In genomic region chr7:30996261-30996660, GRCh38 we compare ENCODE assay signal across 30 cellular contexts. TPM values are rescaled to one million over a fixed set of nuclear protein-coding genes. Genes with fewer than 3 reads are reported as not detected.
A peak's percentile ranks its signal among the peaks of the same experiment; 100 is the strongest.
DNase-seq lines count a peak whose midpoint lies in the region; ATAC-seq and TF ChIP-seq lines count a peak whose summit lies in the region.
"Had no signal": no experiment of that assay in that cellular context is flagged by ENCODE, and none has a peak within 500 bp of the region (broad histone marks: within the 10 kb centered on the region; RNA-seq: fewer than 3 reads in every experiment).

No MANE protein-coding gene starts in this region.

- POLR2A ChIA-PET in HCT116 (lab: Charles Lee): no interaction called here

- TF ChIP-seq RAD21 in HCT116 (IDR thresholded peaks at IDR 0.05; ENCODE audit: low read depth): no peak

- no peak overlapping the region for H2BK15ac ChIP-seq in neuronal stem cell (ENCODE audit: low read length)

- TF ChIP-seq CTCF in HCT116 (IDR thresholded peaks at IDR 0.05 in 2 of 3, conservative IDR thresholded peaks at IDR 0.05 in 1 of 3; ENCODE audit: borderline replicate concordance in 1 of 3, insufficient read depth in 1 of 3, low read depth in 2 of 3, low read length in 2 of 3): no peak
- no peak for TF ChIP-seq CTCF in gastroesophageal sphincter (IDR thresholded peaks at IDR 0.05)

- BruUV-seq in HCT116 (replicated peaks; lab: Mats Ljungman, UMichigan): no TSS peak

- H3K9me3 ChIP-seq in HCT116 (ENCODE audit: control insufficient read depth in 1 of 2, insufficient read depth in 1 of 2, low read depth in 1 of 2, low read length in 2 of 2): no peaks in the 10 kb centered on the region
- no peaks in the 10 kb centered on the region for H3K9me3 ChIP-seq in gastroesophageal sphincter
- H3K9me3 ChIP-seq in neuronal stem cell (replicated peaks in 1 of 2; ENCODE audit: control insufficient read depth in 2 of 2, insufficient read depth in 1 of 2, low read depth in 1 of 2, low read length in 2 of 2): no peaks in the 10 kb centered on the region
- H3K9me3 ChIP-seq: SJCRH30 had no signal

- H2BK120ac ChIP-seq in neuronal stem cell (ENCODE audit: low read depth, low read length): no peak overlapping the region

- H3K23ac ChIP-seq in neuronal stem cell (ENCODE audit: low read depth, low read length, poor library complexity): no peak overlapping the region

- H3K9ac ChIP-seq in HCT116 (ENCODE audit: low read length): no peak overlapping the region
- no peak overlapping the region for H3K9ac ChIP-seq in neuronal stem cell (ENCODE audit: low read depth, low read length, poor library complexity)
- H3K9ac ChIP-seq: KMS-11 had no signal

- no peaks in the 10 kb centered on the region for H3K27me3 ChIP-seq in HCT116 (ENCODE audit: insufficient read depth, low read length)
- H3K27me3 ChIP-seq in gastroesophageal sphincter: peaks cover 4% of the 10 kb centered on the region
- H3K27me3 ChIP-seq in neuronal stem cell (ENCODE audit: control insufficient read depth in 3 of 3, insufficient read depth in 3 of 3, low read depth in 1 of 3, low read length in 3 of 3): no peaks in the 10 kb centered on the region

- H3K4me1 ChIP-seq in HCT116 (ENCODE audit: control insufficient read depth in 1 of 2, insufficient read depth in 2 of 2, low read length in 2 of 2) (no peaks in the 10 kb centered on the region), gastroesophageal sphincter (peaks cover 0 to 7% (median 0%) of the 10 kb centered on the region in 3 donors), neuronal stem cell (ENCODE audit: control insufficient read depth in 2 of 2, insufficient read depth in 1 of 2, low read depth in 1 of 2, low read length in 2 of 2) (peaks cover 0 to 3% of the 10 kb centered on the region in 2 donors)
- H3K4me1 ChIP-seq: SJCRH30 had no signal

- WGBS in gastroesophageal sphincter (ENCODE audit: low coverage in 1 of 2), 2 donors: 68 to 89% methylated on average over 3 to 5 of the region's 7 CpGs
- no CpG with 5 or more reads among the region's 7 CpGs for WGBS in neuronal stem cell (ENCODE audit: extremely low coverage in 2 of 2, insufficient read length in 2 of 2, insufficient replicate concordance in 1 of 2), 2 donors

- DNase-seq in HCT116 (ENCODE audit: low read depth, low spot score) (no peak), RPMI7951 (ENCODE audit: low read depth) (peak; percentile 60), neuronal stem cell (ENCODE audit: low spot score) (no peak), NCI-H2196 treated with DMSO at 0.1 percent for 48 hours (lab: John Stamatoyannopoulos, UW; ENCODE audit: unreplicated experiment) (no peak), SHP77 (lab: John Stamatoyannopoulos, UW) (no peak)
- DNase-seq: activated CD4-positive, alpha-beta T cell treated with anti-CD3 and anti-CD28 coated beads for 36 hours; activated naive CD4-positive, alpha-beta T cell; activated T-cell treated with anti-CD3 and anti-CD28 coated beads, Interleukin-2, amount 50 U/mL, for 4 hours; amygdala; caudate nucleus; CD4-positive, CD25-positive, alpha-beta regulatory T cell; dorsolateral prefrontal cortex; H9; kidney; NCI-H1092; NCI-H187 treated with DMSO at 0.1 percent for 48 hours; NCI-H345; NCI-H82; SJCRH30 had no signal

- RAD21 ChIA-PET in HCT116 (lab: Charles Lee; ENCODE audit: low non-redundant PET in 1 of 2, low total read pairs in 2 of 2, uncharacterized antibody in 2 of 2, unreplicated experiment in 2 of 2): no interaction called here

- H4K8ac ChIP-seq in neuronal stem cell (ENCODE audit: low read depth, low read length): no peak overlapping the region

- H3K27ac ChIP-seq in HCT116 (ENCODE audit: low read depth, low read length): no peak overlapping the region
- no peak overlapping the region for H3K27ac ChIP-seq in gastroesophageal sphincter
- H3K27ac ChIP-seq in neuronal stem cell (replicated peaks; ENCODE audit: low read length): no peak overlapping the region
- H3K27ac ChIP-seq: dorsolateral prefrontal cortex, epithelial cell of prostate, KMS-11, SJCRH30 had no signal

- intact Hi-C loops in HCT116 (cut with micrococcal nuclease): no loop called here

- H3K4ac ChIP-seq in neuronal stem cell (ENCODE audit: low read length): no peak overlapping the region

- no peak overlapping the region for H4K91ac ChIP-seq in neuronal stem cell (ENCODE audit: low read depth, low read length, poor library complexity)

- peak overlapping the region; percentile 1 for H2AK5ac ChIP-seq in neuronal stem cell (ENCODE audit: low read depth, low read length)

- no peak for TF ChIP-seq EP300 in gastroesophageal sphincter (IDR thresholded peaks at IDR 0.05)

- CTCF ChIA-PET in HCT116 (lab: Charles Lee): no interaction called here

- H3K79me2 ChIP-seq in HCT116 (ENCODE audit: insufficient read depth, low read length): no peaks in the 10 kb centered on the region

- H3K9me2 ChIP-seq in HCT116 (ENCODE audit: insufficient read depth): no peaks in the 10 kb centered on the region

- H3K18ac ChIP-seq in neuronal stem cell (ENCODE audit: low read length): peak overlapping the region; percentile 50

- no peak overlapping the region for H2BK5ac ChIP-seq in neuronal stem cell (ENCODE audit: low read length)

- H2AFZ ChIP-seq in HCT116 (ENCODE audit: low read depth, low read length, poor library complexity, severe bottlenecking) (no peak overlapping the region), neuronal stem cell (ENCODE audit: low read length) (no peak overlapping the region)

- no peak overlapping the region for H3K4me2 ChIP-seq in HCT116 (ENCODE audit: low read length)
- H3K4me2 ChIP-seq in neuronal stem cell (ENCODE audit: insufficient read depth, low read length, poor library complexity, severe bottlenecking): no peak overlapping the region
- H3K4me2 ChIP-seq: KMS-11 had no signal

- H3K4me3 ChIP-seq in HCT116 (replicated peaks in 1 of 2; ENCODE audit: low read depth in 1 of 2, low read length in 2 of 2): no peak overlapping the region
- no peak overlapping the region for H3K4me3 ChIP-seq in gastroesophageal sphincter
- no peak overlapping the region for H3K4me3 ChIP-seq in neuronal stem cell (ENCODE audit: low read length in 2 of 2)
- H3K4me3 ChIP-seq: dorsolateral prefrontal cortex, SJCRH30 had no signal

- no peaks in the 10 kb centered on the region for H4K20me1 ChIP-seq in HCT116 (ENCODE audit: insufficient read depth)

- H3K36me3 ChIP-seq in HCT116 (ENCODE audit: control insufficient read depth in 1 of 2, insufficient read depth in 2 of 2, low read length in 2 of 2) (no peaks in the 10 kb centered on the region), gastroesophageal sphincter (no peaks in the 10 kb centered on the region), neuronal stem cell (replicated peaks in 1 of 2; ENCODE audit: control insufficient read depth in 2 of 2, insufficient read depth in 2 of 2, low read length in 2 of 2) (no peaks in the 10 kb centered on the region)
- H3K36me3 ChIP-seq: SJCRH30 had no signal

- TF ChIP-seq POLR2A in HCT116 (IDR thresholded peaks at IDR 0.05; ENCODE audit: borderline replicate concordance, extremely low read depth, insufficient read depth, insufficient read length) (no peak), gastroesophageal sphincter (IDR thresholded peaks at IDR 0.05) (no peak)

- no peak overlapping the region for H2BK12ac ChIP-seq in neuronal stem cell (ENCODE audit: low read length)

- no peak overlapping the region for H3K14ac ChIP-seq in neuronal stem cell (ENCODE audit: low read length)

- no peak for ATAC-seq in HCT116
- peak; percentile 60 for ATAC-seq in gastroesophageal sphincter
- ATAC-seq in HG03354 (IDR thresholded peaks at IDR 0.05; ENCODE audit: poor library complexity, severe bottlenecking, unreplicated experiment): no peak
- ATAC-seq in HG03097 (IDR thresholded peaks at IDR 0.05; ENCODE audit: low FRiP score, unreplicated experiment): no peak
- ATAC-seq: activated CD4-positive, alpha-beta T cell treated with anti-CD3 and anti-CD28 coated beads for 36 hours; activated T-cell treated with anti-CD3 and anti-CD28 coated beads, Interleukin-2, amount 50 U/mL, for 4 hours; naive thymus-derived CD8-positive, alpha-beta T cell; PC-3 had no signal

- H3K79me1 ChIP-seq in neuronal stem cell (ENCODE audit: low read depth, low read length): no peaks in the 10 kb centered on the region

TF ChIP-seq in HCT116, 20 proteins besides CTCF, POLR2A, EP300 and RAD21:
- TF ChIP-seq CEBPB (IDR thresholded peaks at IDR 0.05; ENCODE audit: low read depth) (peak; percentile 49; the same call in 1 of the 2 replicates), ZFX (IDR thresholded peaks at IDR 0.05) (no peak)
TF ChIP-seq in HCT116: peak in this region for 1.

RNA-seq across cellular contexts. Expression of gene GHRHR, which starts 32.5 kb away (rescaled TPM):
- total RNA-seq in HCT116 (2021; ENCODE audit: unreplicated experiment) (not detected), gastroesophageal sphincter (not detected)
- 0.07 and 0.13 TPM in 2 replicates for polyA plus RNA-seq in HCT116 (2012)
- not detected in 2 replicates for total RNA-seq in RPMI7951 (2014; rRNA removed; shearing (Covaris generic))
- 0.39 TPM for polyA plus RNA-seq in neuronal stem cell (2013, experiment 1 of 2)
- 0.08 TPM for polyA plus RNA-seq in neuronal stem cell (2013, experiment 2 of 2)
- total RNA-seq: activated CD4-positive, alpha-beta T cell treated with anti-CD3 and anti-CD28 coated beads for 36 hours; activated CD8-positive, alpha-beta memory T cell treated with anti-CD3 and anti-CD28 coated beads for 36 hours; activated T-cell treated with anti-CD3 and anti-CD28 coated beads, Interleukin-2, amount 50 U/mL, for 4 hours; CD4-positive, CD25-positive, alpha-beta regulatory T cell; frontal cortex; kidney; mesenteric fat pad; naive thymus-derived CD8-positive, alpha-beta T cell; PC-3; SJCRH30; T-helper 1 cell treated with Interleukin-12 subunit alpha and Interleukin-12 subunit beta and Interleukin-4 antibody, amounts not matched to agents 30 ng/mL and 1 ng/mL, for 36 hours had no signal
- polyA plus RNA-seq: CD4-positive, CD25-positive, alpha-beta regulatory T cell; naive thymus-derived CD8-positive, alpha-beta T cell had no signal

RNA-seq across cellular contexts. Expression of gene ADCYAP1R1, which starts 55.8 kb away (rescaled TPM):
- 0.12 TPM for total RNA-seq in HCT116 (2021; ENCODE audit: unreplicated experiment)
- 0.04 and 0.14 TPM in 2 replicates for polyA plus RNA-seq in HCT116 (2012)
- total RNA-seq in RPMI7951 (2014; rRNA removed; shearing (Covaris generic)): 0.10 TPM in 1 of 2 replicates, not detected in the other
- total RNA-seq in gastroesophageal sphincter: 10 to 100 TPM; 13.9 to 36.3 (median 24.2) TPM
- polyA plus RNA-seq in neuronal stem cell (2013, experiment 1 of 2): 4.0 TPM
- 3.9 TPM for polyA plus RNA-seq in neuronal stem cell (2013, experiment 2 of 2)
- total RNA-seq: activated CD4-positive, alpha-beta T cell treated with anti-CD3 and anti-CD28 coated beads for 36 hours; activated CD8-positive, alpha-beta memory T cell treated with anti-CD3 and anti-CD28 coated beads for 36 hours; activated T-cell treated with anti-CD3 and anti-CD28 coated beads, Interleukin-2, amount 50 U/mL, for 4 hours; CD4-positive, CD25-positive, alpha-beta regulatory T cell; kidney; naive thymus-derived CD8-positive, alpha-beta T cell; PC-3; SJCRH30; T-helper 1 cell treated with Interleukin-12 subunit alpha and Interleukin-12 subunit beta and Interleukin-4 antibody, amounts not matched to agents 30 ng/mL and 1 ng/mL, for 36 hours had no signal
- polyA plus RNA-seq: CD4-positive, CD25-positive, alpha-beta regulatory T cell; naive thymus-derived CD8-positive, alpha-beta T cell had no signal

Comparison
In these comparisons a context has a peak if more than half of its experiments do, and no peak if none do; other contexts are left out.
1. RNA of gene ADCYAP1R1, which starts 55.8 kb away (total RNA-seq): 13.9 to 36.3 TPM in gastroesophageal sphincter; 0.12 TPM in HCT116 (single experiment) and 0.10 TPM in RPMI7951; every median in the first group is over 10 times any median in the second.